1 cellular context compared by ENCODE assay signal in the genomic region with DNA sequence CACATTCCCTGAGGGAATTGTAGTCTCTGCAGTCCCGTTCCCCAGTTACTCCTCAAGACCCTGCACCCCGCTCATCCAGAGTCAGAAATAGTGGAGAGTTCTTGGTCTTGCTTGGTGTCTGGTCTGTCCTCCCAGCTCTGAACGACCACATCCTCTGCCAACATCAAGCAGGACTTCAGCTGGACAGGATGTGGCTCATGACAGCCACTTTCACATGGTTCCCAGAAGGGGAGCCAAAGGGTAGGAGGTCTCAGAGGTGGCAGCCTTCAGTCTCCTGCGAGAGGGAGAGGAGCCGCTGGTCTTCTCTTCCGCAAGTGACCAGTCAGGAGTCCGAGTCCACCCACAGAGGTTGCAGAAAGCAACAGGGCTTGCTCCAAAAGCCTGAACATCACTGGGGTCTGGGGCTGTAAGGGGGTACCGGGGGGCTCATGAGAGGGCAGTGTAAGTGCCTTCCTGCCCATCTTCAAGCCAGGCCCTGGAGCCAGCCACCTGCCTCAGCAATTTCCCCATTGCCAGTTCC.
TF ChIP-seq lines count a peak whose summit lies in the region.

No MANE protein-coding gene starts in this region.

TF ChIP-seq in IMR-90, 13 proteins besides CTCF, POLR2A, EP300 and RAD21:
- TF ChIP-seq, protein P1, sequence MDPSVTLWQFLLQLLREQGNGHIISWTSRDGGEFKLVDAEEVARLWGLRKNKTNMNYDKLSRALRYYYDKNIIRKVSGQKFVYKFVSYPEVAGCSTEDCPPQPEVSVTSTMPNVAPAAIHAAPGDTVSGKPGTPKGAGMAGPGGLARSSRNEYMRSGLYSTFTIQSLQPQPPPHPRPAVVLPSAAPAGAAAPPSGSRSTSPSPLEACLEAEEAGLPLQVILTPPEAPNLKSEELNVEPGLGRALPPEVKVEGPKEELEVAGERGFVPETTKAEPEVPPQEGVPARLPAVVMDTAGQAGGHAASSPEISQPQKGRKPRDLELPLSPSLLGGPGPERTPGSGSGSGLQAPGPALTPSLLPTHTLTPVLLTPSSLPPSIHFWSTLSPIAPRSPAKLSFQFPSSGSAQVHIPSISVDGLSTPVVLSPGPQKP (IDR thresholded peaks at IDR 0.05; ENCODE audit: borderline replicate concordance, low read depth, low read length) = no peak
- TF ChIP-seq CEBPB (IDR thresholded peaks at IDR 0.05; ENCODE audit: low read depth, low read length) (no peak), MAZ (IDR thresholded peaks at IDR 0.05; ENCODE audit: borderline replicate concordance, low read depth, low read length) (no peak), FOS (IDR thresholded peaks at IDR 0.05; ENCODE audit: low read depth, low read length) (no peak), MAFK (IDR thresholded peaks at IDR 0.05; ENCODE audit: low read depth, low read length) (no peak), CHD1 (IDR thresholded peaks at IDR 0.05; ENCODE audit: low read depth, low read length) (no peak), BHLHE40 (IDR thresholded peaks at IDR 0.05; ENCODE audit: low read depth, low read length) (no peak), NFE2L2 (IDR thresholded peaks at IDR 0.05; ENCODE audit: low read depth, low read length) (no peak)
- TF ChIP-seq, protein P2, sequence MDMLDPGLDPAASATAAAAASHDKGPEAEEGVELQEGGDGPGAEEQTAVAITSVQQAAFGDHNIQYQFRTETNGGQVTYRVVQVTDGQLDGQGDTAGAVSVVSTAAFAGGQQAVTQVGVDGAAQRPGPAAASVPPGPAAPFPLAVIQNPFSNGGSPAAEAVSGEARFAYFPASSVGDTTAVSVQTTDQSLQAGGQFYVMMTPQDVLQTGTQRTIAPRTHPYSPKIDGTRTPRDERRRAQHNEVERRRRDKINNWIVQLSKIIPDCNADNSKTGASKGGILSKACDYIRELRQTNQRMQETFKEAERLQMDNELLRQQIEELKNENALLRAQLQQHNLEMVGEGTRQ (IDR thresholded peaks at IDR 0.05; ENCODE audit: low read depth, low read length) = no peak
